8 cellular contexts compared by ENCODE assay signal in genomic region chr9:12464910-12465512, GRCh38.
DNase-seq lines count a peak whose midpoint lies in the region; ATAC-seq and TF ChIP-seq lines count a peak whose summit lies in the region.

No MANE protein-coding gene starts in this region.

- no peaks in the 10 kb centered on the region for H3K4me1 Mint-ChIP-seq in natural killer cell treated with Interleukin-12 subunit alpha and Interleukin-12 subunit beta and Interleukin-15 and Interleukin-18, amount 100 ng/mL, for 72 hours (ENCODE audit: low read depth in 2 of 2)

- no peak overlapping the region for H3K4me3 Mint-ChIP-seq in natural killer cell treated with Interleukin-12 subunit alpha and Interleukin-12 subunit beta and Interleukin-15 and Interleukin-18, amount 100 ng/mL, for 72 hours

- H3K9me3 ChIP-seq in ascending aorta = no peaks in the 10 kb centered on the region

- ATAC-seq in GM19455 (IDR thresholded peaks at IDR 0.05; ENCODE audit: unreplicated experiment) (no peak), HG03342 (IDR thresholded peaks at IDR 0.05; ENCODE audit: unreplicated experiment) (no peak)
- no peak for ATAC-seq in natural killer cell treated with Interleukin-12 subunit alpha and Interleukin-12 subunit beta and Interleukin-15 and Interleukin-18, amount 100 ng/mL, for 72 hours

- TF ChIP-seq CTCF in NB4 (IDR thresholded peaks at IDR 0.05; ENCODE audit: low read depth, low read length) (peak; percentile 70), ascending aorta (IDR thresholded peaks at IDR 0.05) (peak in 2 of 3 experiments; percentile 35 to 47)

- no peaks in the 10 kb centered on the region for H3K36me3 ChIP-seq in ascending aorta

- H3K9me3 Mint-ChIP-seq in natural killer cell treated with Interleukin-12 subunit alpha and Interleukin-12 subunit beta and Interleukin-15 and Interleukin-18, amount 100 ng/mL, for 72 hours = peaks cover 6% of the 10 kb centered on the region

- H3K27ac ChIP-seq in ascending aorta = no peak overlapping the region

- DNase-seq in GM03348 (ENCODE audit: low spot score) = peak; percentile 18
- peak; percentile 61 for DNase-seq in NB4 (ENCODE audit: low read depth)
- DNase-seq in ascending aorta (ENCODE audit: low spot score in 2 of 2) = no peak
- peak; percentile 17 to 29 for DNase-seq in lung microvascular endothelial cell (ENCODE audit: low read depth in 2 of 2)
- DNase-seq in activated effector memory CD4-positive, alpha-beta T cell treated with anti-CD3 and anti-CD28 coated beads, Interleukin-2, amount 50 U/mL, for 16 hours = no peak
- DNase-seq in natural killer cell treated with Interleukin-12 subunit alpha and Interleukin-12 subunit beta and Interleukin-15 and Interleukin-18, amount 100 ng/mL, for 72 hours (ENCODE audit: low spot score) = no peak

- H3K27me3 ChIP-seq in ascending aorta = no peaks in the 10 kb centered on the region

- no peak for TF ChIP-seq POLR2A in NB4 (IDR thresholded peaks at IDR 0.05; ENCODE audit: extremely low read depth, insufficient read length)

- no peaks in the 10 kb centered on the region for H3K36me3 Mint-ChIP-seq in natural killer cell treated with Interleukin-12 subunit alpha and Interleukin-12 subunit beta and Interleukin-15 and Interleukin-18, amount 100 ng/mL, for 72 hours

- H3K4me3 ChIP-seq in NB4 (ENCODE audit: low read depth, low read length) (no peak overlapping the region), ascending aorta (no peak overlapping the region)

- H3K27me3 Mint-ChIP-seq in natural killer cell treated with Interleukin-12 subunit alpha and Interleukin-12 subunit beta and Interleukin-15 and Interleukin-18, amount 100 ng/mL, for 72 hours = no peaks in the 10 kb centered on the region

- intact Hi-C loops in ascending aorta (cut with DNase I) = no loop called here

- H3K27ac Mint-ChIP-seq in natural killer cell treated with Interleukin-12 subunit alpha and Interleukin-12 subunit beta and Interleukin-15 and Interleukin-18, amount 100 ng/mL, for 72 hours = no peak overlapping the region

- H3K4me1 ChIP-seq in ascending aorta = no peaks in the 10 kb centered on the region

Comparison
In these comparisons a context has a peak if more than half of its experiments do, and no peak if none do; other contexts are left out.
1. DNase-seq: peak in GM03348 (single experiment), NB4 (single experiment) and lung microvascular endothelial cell (2 of 2); none in ascending aorta (0 of 2), activated effector memory CD4-positive, alpha-beta T cell treated with anti-CD3 and anti-CD28 coated beads, Interleukin-2, amount 50 U/mL, for 16 hours (single experiment) and natural killer cell treated with Interleukin-12 subunit alpha and Interleukin-12 subunit beta and Interleukin-15 and Interleukin-18, amount 100 ng/mL, for 72 hours (single experiment).